ENCODE assay signal across 23 cellular contexts in the genomic region with DNA sequence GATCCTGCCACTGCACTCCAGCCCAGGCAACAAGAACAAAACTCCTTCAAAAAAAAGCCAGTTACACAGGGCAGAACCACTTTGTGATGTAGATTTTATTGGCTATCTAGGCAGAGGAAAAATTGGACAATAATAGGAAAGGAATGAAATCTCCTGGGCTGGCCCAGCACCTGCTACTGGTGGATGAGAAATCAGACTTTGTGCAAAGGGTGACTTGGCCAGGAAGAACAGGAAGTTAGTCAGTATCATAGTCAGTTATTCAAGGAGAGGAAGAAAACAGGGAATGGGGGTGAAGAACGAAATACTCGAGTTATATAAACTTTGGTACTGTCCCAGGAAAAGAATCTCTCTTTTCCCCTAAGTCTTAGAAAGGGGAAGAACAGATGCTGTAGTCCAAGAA. TPM values are rescaled to one million over a fixed set of nuclear protein-coding genes. Genes with fewer than 3 reads are reported as not detected.
A peak's percentile ranks its signal among the peaks of the same experiment; 100 is the strongest.
DNase-seq lines count a peak whose midpoint lies in the region; ATAC-seq and TF ChIP-seq lines count a peak whose summit lies in the region.
"Had no signal": no experiment of that assay in that cellular context is flagged by ENCODE, and none has a peak within 500 bp of the region (broad histone marks: within the 10 kb centered on the region; RNA-seq: fewer than 3 reads in every experiment).

No MANE protein-coding gene starts in this region.

- DNase-seq in GM23248: peak; percentile 59
- peak; percentile 91 for DNase-seq in PC-3
- peak; percentile 68 for DNase-seq in epithelial cell of esophagus (ENCODE audit: low read depth)
- DNase-seq in osteoblast (ENCODE audit: insufficient read length, low spot score, missing footprints): peak; percentile 91
- DNase-seq in NCI-H748 treated with DMSO at 0.1 percent for 48 hours (lab: John Stamatoyannopoulos, UW): no peak
- DNase-seq in DMS153 (lab: John Stamatoyannopoulos, UW): no peak
- no peak for DNase-seq in NAMALWA (ENCODE audit: low spot score)
- DNase-seq in D341Med (ENCODE audit: low spot score): no peak
- DNase-seq: activated CD8-positive, alpha-beta T cell treated with anti-CD3 and anti-CD28 coated beads, Interleukin-2, amount 10 ng/mL, durations not matched to agents 7 days and 5 days; activated effector memory CD4-positive, alpha-beta T cell treated with anti-CD3 and anti-CD28 coated beads, Interleukin-2, amount 50 U/mL, for 16 hours; adrenal gland; H9; left cardiac atrium; NCI-H2081; NCI-H345; psoas muscle; SHP77 treated with DMSO at 0.1 percent for 48 hours; T-cell; upper lobe of left lung had no signal

- H3K9me3 ChIP-seq in GM23248 (ENCODE audit: low read depth) (no peaks in the 10 kb centered on the region), PC-3 (ENCODE audit: low read length) (no peaks in the 10 kb centered on the region), osteoblast (ENCODE audit: low read depth, low read length) (no peaks in the 10 kb centered on the region)
- H3K9me3 ChIP-seq: adrenal gland, psoas muscle, upper lobe of left lung had no signal

- H2AFZ ChIP-seq in GM23248 (no peak overlapping the region), PC-3 (ENCODE audit: low read length) (peak overlapping the region; percentile 25; the same call in 1 of the 2 replicates), osteoblast (ENCODE audit: low read length) (no peak overlapping the region)

- H3K79me2 ChIP-seq in GM23248 (ENCODE audit: insufficient read depth): no peaks in the 10 kb centered on the region
- H3K79me2 ChIP-seq in PC-3 (ENCODE audit: low read length): no peaks in the 10 kb centered on the region
- no peaks in the 10 kb centered on the region for H3K79me2 ChIP-seq in osteoblast (ENCODE audit: insufficient read depth, low read length)

- intact Hi-C loops in PC-3 (cut with micrococcal nuclease): loop anchor here (5.0 kb wide), 1 partner anchor 77 kb away; no protein-coding TSS in a partner anchor

- no peaks in the 10 kb centered on the region for H3F3A ChIP-seq in GM23248 (ENCODE audit: insufficient read depth)
- peaks cover 11% of the 10 kb centered on the region for H3F3A ChIP-seq in PC-3 (ENCODE audit: low read length, unreplicated experiment)

- in situ Hi-C loops in GM23248 (cut with MboI): no loop called here

- POLR2A ChIA-PET in PC-3 (lab: Charles Lee; ENCODE audit: unreplicated experiment): no interaction called here

- H3K27me3 ChIP-seq in GM23248 (replicated peaks; ENCODE audit: insufficient read depth): peaks cover 9% of the 10 kb centered on the region; the same call in 1 of the 2 replicates
- no peaks in the 10 kb centered on the region for H3K27me3 ChIP-seq in PC-3 (ENCODE audit: low read length)
- peaks cover 4% of the 10 kb centered on the region for H3K27me3 ChIP-seq in osteoblast (ENCODE audit: insufficient read depth, low read length)
- H3K27me3 ChIP-seq: adrenal gland, upper lobe of left lung had no signal

- ATAC-seq in PC-3: peak; percentile 57
- ATAC-seq: activated CD4-positive, CD25-positive, alpha-beta regulatory T cell treated with anti-CD3 and anti-CD28 coated beads, Interleukin-2, amount 50 U/mL, for 24 hours; activated CD8-positive, alpha-beta T cell treated with anti-CD3 and anti-CD28 coated beads, Interleukin-2, amount 10 ng/mL, durations not matched to agents 7 days and 5 days; GM12878; left cardiac atrium; psoas muscle; T-cell had no signal

- CTCF ChIA-PET in PC-3 (lab: Charles Lee): no interaction called here

- TF ChIP-seq CTCF in PC-3 (conservative IDR thresholded peaks at IDR 0.05; ENCODE audit: low read depth, low read length) (peak; percentile 16; the same call in 1 of the 2 replicates), epithelial cell of esophagus (IDR thresholded peaks at IDR 0.05; ENCODE audit: insufficient read depth, low read depth, low read length, missing control alignments) (no peak), osteoblast (IDR thresholded peaks at IDR 0.05; ENCODE audit: extremely low read depth, low read depth, low read length) (no peak)

- H3K4me3 ChIP-seq in GM23248 (no peak overlapping the region), PC-3 (ENCODE audit: low read length) (peak overlapping the region; percentile 9; the same call in 1 of the 2 replicates), epithelial cell of esophagus (ENCODE audit: low read length) (no peak overlapping the region), osteoblast (ENCODE audit: insufficient read depth, low read length) (no peak overlapping the region)
- H3K4me3 ChIP-seq: adrenal gland, coronary artery, GM12878, psoas muscle, upper lobe of left lung had no signal

- H3K4me2 ChIP-seq in GM23248 (ENCODE audit: unreplicated experiment) (no peak overlapping the region), PC-3 (ENCODE audit: low read length) (peak overlapping the region; percentile 64), osteoblast (ENCODE audit: insufficient read depth, low read length) (peak overlapping the region; percentile 38)

- H3K9ac ChIP-seq in GM23248: no peak overlapping the region
- H3K9ac ChIP-seq in PC-3 (ENCODE audit: low read length): no peak overlapping the region

- H3K9me2 ChIP-seq in GM23248 (ENCODE audit: insufficient read depth) (no peaks in the 10 kb centered on the region), PC-3 (replicated peaks; ENCODE audit: low read length) (no peaks in the 10 kb centered on the region)

- H3K4me1 ChIP-seq in GM23248 (ENCODE audit: insufficient read depth): peaks cover 10% of the 10 kb centered on the region; the same call in 1 of the 2 replicates
- peaks cover 33% of the 10 kb centered on the region for H3K4me1 ChIP-seq in PC-3 (ENCODE audit: insufficient read depth, low read length)
- H3K4me1 ChIP-seq in osteoblast (ENCODE audit: insufficient read depth, low read length): peaks cover 6% of the 10 kb centered on the region

- H3K27ac ChIP-seq in GM23248 (no peak overlapping the region), PC-3 (ENCODE audit: low read length) (peak overlapping the region; percentile 58), osteoblast (ENCODE audit: low read depth, low read length) (no peak overlapping the region)
- H3K27ac ChIP-seq: adrenal gland, coronary artery, HL-60, psoas muscle, upper lobe of left lung had no signal

- no TSS peak for BruUV-seq in PC-3 (replicated peaks; lab: Mats Ljungman, UMichigan)

- H4K20me1 ChIP-seq in GM23248 (ENCODE audit: insufficient read depth) (no peaks in the 10 kb centered on the region), PC-3 (ENCODE audit: low read length) (no peaks in the 10 kb centered on the region), osteoblast (ENCODE audit: insufficient read depth, low read length) (no peaks in the 10 kb centered on the region)

- WGBS in GM23248 (ENCODE audit: low coverage in 1 of 2, low lambda C conversion rate in 2 of 2, missing lambda C conversion rate in 2 of 2), 2 experiments: 13 to 31% methylated on average over 2 of the region's 2 CpGs

- H3K36me3 ChIP-seq in GM23248 (ENCODE audit: low read depth) (no peaks in the 10 kb centered on the region), PC-3 (ENCODE audit: low read depth, low read length) (no peaks in the 10 kb centered on the region), osteoblast (ENCODE audit: insufficient read depth, low read length) (no peaks in the 10 kb centered on the region)
- H3K36me3 ChIP-seq: adrenal gland, upper lobe of left lung had no signal

RNA-seq across cellular contexts. Expression of gene SPTBN2, which starts 11.0 kb away (rescaled TPM):
- total RNA-seq in GM23248 (2014; rRNA removed; shearing (Covaris generic)): 0.13 and 0.22 TPM in 2 replicates
- 0.13 TPM in 1 of 2 replicates, not detected in the other for polyA plus RNA-seq in GM23248 (2016; fragmentation: Nextera tagmentation; extraction: Ambion mirVana)
- total RNA-seq in PC-3 (2014; rRNA removed) (74.9 and 154 TPM in 2 replicates), osteoblast (0.88 and 2.2 TPM in 2 replicates)

Comparison
In these comparisons a context has a peak if more than half of its experiments do, and no peak if none do; other contexts are left out.
1. DNase-seq: peak in GM23248 (single experiment), PC-3 (single experiment), epithelial cell of esophagus (single experiment) and osteoblast (single experiment); none in NCI-H748 treated with DMSO at 0.1 percent for 48 hours (single experiment), DMS153 (single experiment), NAMALWA (single experiment) and D341Med (single experiment).
2. RNA of gene SPTBN2, which starts 11.0 kb away (total RNA-seq): 74.9 to 154 TPM in PC-3; 0.88 to 2.2 TPM in osteoblast and 0.13 to 0.22 TPM in GM23248; every median in the first group is over 10 times any median in the second.